ENCODE assay signal across 1 cellular context in the genomic region with DNA sequence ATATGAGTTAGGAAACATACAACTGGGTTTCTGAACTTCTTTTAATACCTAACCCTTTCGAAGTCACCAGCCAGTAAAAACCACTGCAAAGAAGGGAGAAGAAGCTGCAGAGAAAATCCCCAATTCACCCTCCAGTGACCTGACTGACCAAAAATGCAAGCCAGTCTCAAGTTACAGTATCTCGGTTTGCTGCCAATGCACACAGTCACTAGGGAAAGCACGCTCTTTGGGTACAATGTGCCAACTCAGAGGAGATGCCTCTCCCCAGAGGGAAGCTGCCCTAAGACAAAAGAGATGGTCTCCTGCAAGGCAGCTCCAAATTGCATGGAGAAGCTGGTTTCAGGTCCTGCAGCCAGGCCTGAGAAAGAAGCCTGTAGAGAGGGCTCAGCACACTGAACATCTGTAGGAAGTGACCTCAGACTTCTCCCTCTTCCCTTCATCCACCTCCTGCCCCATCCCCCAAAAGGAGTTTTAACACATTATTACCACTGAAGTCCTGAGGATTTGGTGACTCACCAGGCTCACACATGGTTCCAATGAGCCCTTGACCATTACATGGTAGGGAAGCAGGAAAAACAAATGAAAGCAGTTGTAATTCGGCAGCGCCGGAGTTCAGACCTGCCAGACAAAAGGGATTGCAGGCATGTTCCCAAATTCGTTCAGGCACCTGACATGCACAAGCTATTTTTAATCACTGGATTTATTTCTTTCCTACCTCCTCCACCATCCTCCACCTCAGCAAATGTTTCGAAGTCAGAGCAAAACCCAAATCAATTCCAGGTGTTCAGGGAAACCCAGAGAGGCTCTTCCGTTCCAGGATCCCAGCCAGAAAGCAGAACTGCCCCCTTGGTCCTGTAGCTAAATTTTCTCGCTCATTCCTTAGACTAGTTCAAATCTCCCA.
TF ChIP-seq lines count a peak whose summit lies in the region.

No MANE protein-coding gene starts in this region.

TF ChIP-seq in K562, 482 proteins besides CTCF, POLR2A, EP300 and RAD21 (continued from another document):
- peak; percentile 11; the same call in 1 of the 2 replicates for TF ChIP-seq ATF3 (IDR thresholded peaks at IDR 0.05)
- no peak for TF ChIP-seq ATF3 (CRISPR knock-in tag; conservative IDR thresholded peaks at IDR 0.05)
- 0 out of 4 replicates have a peak, but pooled peaks of 1 of the 2 experiments have one; percentile 27 for TF ChIP-seq ZNF639 (CRISPR knock-in tag; conservative IDR thresholded peaks at IDR 0.05 in 1 of 2, IDR thresholded peaks at IDR 0.05 in 1 of 2)
- peak; percentile 29; the same call in 1 of the 2 replicates for TF ChIP-seq ZNF311 (CRISPR knock-in tag; IDR thresholded peaks at IDR 0.05)
